ENCODE assay signal across 25 cellular contexts in the genomic region with DNA sequence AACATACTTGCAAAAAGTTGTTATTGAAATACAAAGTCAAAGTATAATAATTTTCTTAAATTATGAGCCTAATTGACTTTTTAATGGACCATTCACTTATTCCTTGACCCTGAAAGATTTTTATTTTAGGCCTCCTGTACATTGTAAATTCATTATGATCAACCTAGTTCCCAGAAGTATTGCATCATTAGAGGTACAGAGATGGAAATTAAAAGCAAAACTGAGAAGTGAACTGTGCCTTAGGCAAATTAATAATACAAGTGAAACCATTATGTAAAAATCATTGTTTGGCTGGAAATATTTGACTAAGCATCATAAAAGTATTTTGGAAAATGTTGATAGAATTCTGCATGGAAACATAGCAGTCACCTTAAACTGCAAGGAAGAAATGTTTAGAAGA.
A peak's percentile ranks its signal among the peaks of the same experiment; 100 is the strongest.
DNase-seq lines count a peak whose midpoint lies in the region; ATAC-seq, FAIRE-seq and TF ChIP-seq lines count a peak whose summit lies in the region.
"Had no signal": no experiment of that assay in that cellular context is flagged by ENCODE, and none has a peak within 500 bp of the region (broad histone marks: within the 10 kb centered on the region; RNA-seq: fewer than 3 reads in every experiment).

No MANE protein-coding gene starts in this region.

- TF ChIP-seq CTCF in natural killer cell (IDR thresholded peaks at IDR 0.05) (no peak), MCF 10A (IDR thresholded peaks at IDR 0.05; ENCODE audit: unreplicated experiment) (no peak), pancreas (IDR thresholded peaks at IDR 0.05) (no peak)

- no peaks in the 10 kb centered on the region for H3K27me3 ChIP-seq in pancreas
- H3K27me3 ChIP-seq: gastrocnemius medialis, suprapubic skin, vagina had no signal

- peak overlapping the region; percentile 71 to 86 for H3K27ac Mint-ChIP-seq in natural killer cell treated with Interleukin-12 subunit alpha and Interleukin-12 subunit beta and Interleukin-15 and Interleukin-18, amount 100 ng/mL, for 72 hours
- no peak overlapping the region for H3K27ac Mint-ChIP-seq in natural killer cell
- peak overlapping the region; percentile 98 for H3K27ac Mint-ChIP-seq in MCF 10A (ENCODE audit: low read depth, unreplicated experiment)
- H3K27ac Mint-ChIP-seq: CD4-positive, CD25-positive, alpha-beta regulatory T cell; IgD-negative memory B cell had no signal

- H3K27ac ChIP-seq in pancreas: no peak overlapping the region

- no peaks in the 10 kb centered on the region for H3K36me3 ChIP-seq in pancreas
- H3K36me3 ChIP-seq: gastrocnemius medialis, suprapubic skin, vagina had no signal

- H3K4me1 Mint-ChIP-seq in natural killer cell treated with Interleukin-12 subunit alpha and Interleukin-12 subunit beta and Interleukin-15 and Interleukin-18, amount 100 ng/mL, for 72 hours (ENCODE audit: low read depth in 2 of 2): peaks cover 9 to 23% of the 10 kb centered on the region in 2 donors
- no peaks in the 10 kb centered on the region for H3K4me1 Mint-ChIP-seq in natural killer cell
- H3K4me1 Mint-ChIP-seq in MCF 10A (ENCODE audit: insufficient read depth, unreplicated experiment): peaks cover 37% of the 10 kb centered on the region
- H3K4me1 Mint-ChIP-seq: CD4-positive, CD25-positive, alpha-beta regulatory T cell; central memory CD8-positive, alpha-beta T cell; IgD-negative memory B cell had no signal

- H3K4me3 Mint-ChIP-seq in natural killer cell treated with Interleukin-12 subunit alpha and Interleukin-12 subunit beta and Interleukin-15 and Interleukin-18, amount 100 ng/mL, for 72 hours: peak overlapping the region; percentile 48
- H3K4me3 Mint-ChIP-seq in natural killer cell: no peak overlapping the region
- no peak overlapping the region for H3K4me3 Mint-ChIP-seq in MCF 10A (ENCODE audit: unreplicated experiment)
- H3K4me3 Mint-ChIP-seq: CD4-positive, CD25-positive, alpha-beta regulatory T cell; central memory CD8-positive, alpha-beta T cell; IgD-negative memory B cell had no signal

- no peaks in the 10 kb centered on the region for H3K9me3 ChIP-seq in pancreas
- H3K9me3 ChIP-seq: gastrocnemius medialis, suprapubic skin, vagina had no signal

- no peak for FAIRE-seq in pancreas (lab: Jason Lieb, UNC)
- FAIRE-seq: G401.6 had no signal

- no peak for DNase-seq in natural killer cell treated with Interleukin-12 subunit alpha and Interleukin-12 subunit beta and Interleukin-15 and Interleukin-18, amount 100 ng/mL, for 72 hours (ENCODE audit: low spot score)
- DNase-seq in natural killer cell (no peak), MCF 10A (ENCODE audit: unreplicated experiment) (peak; percentile 64), NCI-H510A (lab: John Stamatoyannopoulos, UW) (no peak), T1000 (lab: John Stamatoyannopoulos, UW) (no peak), pancreas (no peak)
- DNase-seq: activated CD4-positive, CD25-positive, alpha-beta regulatory T cell; amniotic stem cell; CD4-positive, CD25-positive, alpha-beta regulatory T cell; dorsolateral prefrontal cortex; gastrocnemius medialis; MM.1S; NCI-H146; NCI-H69; nucleus accumbens; retina; stimulated activated CD8-positive, alpha-beta memory T cell treated with anti-CD3 and anti-CD28 coated beads, Interleukin-4, amount 100 ng/mL, for 48 hours had no signal

- BruUV-seq in MCF 10A (replicated peaks; lab: Mats Ljungman, UMichigan): no TSS peak

- H3K27me3 Mint-ChIP-seq in natural killer cell treated with Interleukin-12 subunit alpha and Interleukin-12 subunit beta and Interleukin-15 and Interleukin-18, amount 100 ng/mL, for 72 hours: peaks cover 19 to 20% of the 10 kb centered on the region in 2 donors
- peaks cover 12 to 23% of the 10 kb centered on the region in 2 donors for H3K27me3 Mint-ChIP-seq in natural killer cell (ENCODE audit: low read depth in 2 of 2)
- no peaks in the 10 kb centered on the region for H3K27me3 Mint-ChIP-seq in MCF 10A (ENCODE audit: insufficient read depth, unreplicated experiment)
- H3K27me3 Mint-ChIP-seq: CD4-positive, CD25-positive, alpha-beta regulatory T cell; central memory CD8-positive, alpha-beta T cell; IgD-negative memory B cell had no signal

- CTCF ChIA-PET in MCF 10A (lab: Yijun Ruan, JAX): no interaction called here

- intact Hi-C loops in natural killer cell (cut with micrococcal nuclease) (no loop called here), MCF 10A (cut with micrococcal nuclease) (loop anchor here (10.0 kb wide), 1 partner anchor 213 kb away; no protein-coding TSS in a partner anchor), pancreas (cut with DNase I) (no loop called here)

- H3K9me3 Mint-ChIP-seq in natural killer cell treated with Interleukin-12 subunit alpha and Interleukin-12 subunit beta and Interleukin-15 and Interleukin-18, amount 100 ng/mL, for 72 hours: no peaks in the 10 kb centered on the region
- H3K9me3 Mint-ChIP-seq in natural killer cell (no peaks in the 10 kb centered on the region), MCF 10A (ENCODE audit: unreplicated experiment) (no peaks in the 10 kb centered on the region)
- H3K9me3 Mint-ChIP-seq: central memory CD8-positive, alpha-beta T cell had no signal

- H3K4me3 ChIP-seq in pancreas: no peak overlapping the region
- H3K4me3 ChIP-seq: dorsolateral prefrontal cortex, gastrocnemius medialis, suprapubic skin, vagina had no signal

- no peaks in the 10 kb centered on the region for H3K4me1 ChIP-seq in pancreas

- no peaks in the 10 kb centered on the region for H3K36me3 Mint-ChIP-seq in natural killer cell treated with Interleukin-12 subunit alpha and Interleukin-12 subunit beta and Interleukin-15 and Interleukin-18, amount 100 ng/mL, for 72 hours
- H3K36me3 Mint-ChIP-seq in natural killer cell (no peaks in the 10 kb centered on the region), MCF 10A (ENCODE audit: insufficient read depth, unreplicated experiment) (peaks cover 17% of the 10 kb centered on the region)
- H3K36me3 Mint-ChIP-seq: CD4-positive, CD25-positive, alpha-beta regulatory T cell; IgD-negative memory B cell had no signal

- peak; percentile 45 to 77 for ATAC-seq in natural killer cell treated with Interleukin-12 subunit alpha and Interleukin-12 subunit beta and Interleukin-15 and Interleukin-18, amount 100 ng/mL, for 72 hours
- ATAC-seq in natural killer cell (no peak), HG03175 (IDR thresholded peaks at IDR 0.05; ENCODE audit: unreplicated experiment) (peak; percentile 66), pancreas (no peak), GM19467 (IDR thresholded peaks at IDR 0.05; ENCODE audit: unreplicated experiment) (no peak)
- ATAC-seq: gastrocnemius medialis, HCT116 had no signal

- POLR2A ChIA-PET in MCF 10A (lab: Yijun Ruan, JAX): interaction anchor here (0.7 kb wide), 1 partner anchor 1299 kb away, joined by 3 read pairs; no protein-coding TSS in a partner anchor

Comparison
In these comparisons a context has a peak if more than half of its experiments do, and no peak if none do; other contexts are left out.
1. ATAC-seq: peak in natural killer cell treated with Interleukin-12 subunit alpha and Interleukin-12 subunit beta and Interleukin-15 and Interleukin-18, amount 100 ng/mL, for 72 hours (2 of 2) and HG03175 (single experiment); none in natural killer cell (0 of 3), pancreas (0 of 4) and GM19467 (single experiment).
2. H3K27ac Mint-ChIP-seq: peak in natural killer cell treated with Interleukin-12 subunit alpha and Interleukin-12 subunit beta and Interleukin-15 and Interleukin-18, amount 100 ng/mL, for 72 hours (2 of 2) and MCF 10A (single experiment); none in natural killer cell (0 of 2).